Comparison of ENCODE assay signal across 9 cellular contexts in genomic region chr13:24124789-24125476, GRCh38. TPM values are rescaled to one million over a fixed set of nuclear protein-coding genes. Genes with fewer than 3 reads are reported as not detected.
DNase-seq lines count a peak whose midpoint lies in the region; ATAC-seq, FAIRE-seq and TF ChIP-seq lines count a peak whose summit lies in the region.
"Had no signal": no experiment of that assay in that cellular context is flagged by ENCODE, and none has a peak within 500 bp of the region (broad histone marks: within the 10 kb centered on the region; RNA-seq: fewer than 3 reads in every experiment).

No MANE protein-coding gene starts in this region.

- H3K27ac Mint-ChIP-seq in WTC11: peak overlapping the region; percentile 65; the same call in 1 of the 2 replicates

- no peak overlapping the region for H3K4me3 Mint-ChIP-seq in WTC11

- ATAC-seq in GM19455 (IDR thresholded peaks at IDR 0.05; ENCODE audit: unreplicated experiment): peak; percentile 78
- ATAC-seq in HG03064 (IDR thresholded peaks at IDR 0.05; ENCODE audit: low read depth, unreplicated experiment): peak; percentile 83
- ATAC-seq in WTC11: peak; percentile 83

- no peaks in the 10 kb centered on the region for H3K36me3 Mint-ChIP-seq in WTC11

- TF ChIP-seq POLR2A in GM12891 (IDR thresholded peaks at IDR 0.05; ENCODE audit: low read depth, low read length): no peak

- peak; percentile 92 for FAIRE-seq in GM12891 (lab: Jason Lieb, UNC)

- no peaks in the 10 kb centered on the region; the same call in 1 of the 2 replicates for H3K27me3 Mint-ChIP-seq in WTC11 (ENCODE audit: low read depth)

- TF ChIP-seq CTCF in WTC11 (IDR thresholded peaks at IDR 0.05): no peak

- CTCF ChIA-PET in WTC11 (lab: Charles Lee): interaction anchor here (1.4 kb wide), 1 partner anchor 104 kb away, joined by 3 read pairs; no protein-coding TSS in a partner anchor

- peaks cover 39% of the 10 kb centered on the region for H3K4me1 Mint-ChIP-seq in WTC11

- POLR2A ChIA-PET in WTC11 (lab: Charles Lee): no interaction called here

- peak; percentile 32 for DNase-seq in GM12891 (ENCODE audit: insufficient read length, low spot score)
- no peak for DNase-seq in WTC11 (ENCODE audit: low spot score)
- no peak for DNase-seq in NCI-H2171 treated with DMSO at 0.1 percent for 48 hours (lab: John Stamatoyannopoulos, UW)
- no peak for DNase-seq in NCI-H748 (lab: John Stamatoyannopoulos, UW; ENCODE audit: unreplicated experiment)
- no peak for DNase-seq in COR-L47 (lab: John Stamatoyannopoulos, UW)
- no peak for DNase-seq in HPDE6-E6E7 (ENCODE audit: extremely low spot score)
- DNase-seq: Caco-2 had no signal

- no peaks in the 10 kb centered on the region for H3K9me3 Mint-ChIP-seq in WTC11

TF ChIP-seq in GM12891, 5 proteins besides CTCF, POLR2A, EP300 and RAD21:
- TF ChIP-seq SPI1 (IDR thresholded peaks at IDR 0.05; ENCODE audit: low read depth, low read length): peak; percentile 98
- TF ChIP-seq TAF1 (IDR thresholded peaks at IDR 0.05; ENCODE audit: low read depth, low read length): no peak
- TF ChIP-seq POU2F2 (IDR thresholded peaks at IDR 0.05; ENCODE audit: low read depth, low read length): 0 out of 2 replicates have a peak, but pooled peaks have one; percentile 37
- TF ChIP-seq PAX5 (IDR thresholded peaks at IDR 0.05; ENCODE audit: insufficient read depth, low read length, severe bottlenecking): no peak
- TF ChIP-seq POLR2AphosphoS5 (IDR thresholded peaks at IDR 0.05; ENCODE audit: low read depth, low read length): no peak

TF ChIP-seq in WTC11, 78 proteins besides CTCF, POLR2A, EP300 and RAD21:
- TF ChIP-seq ZNF423 (CRISPR knock-in tag; IDR thresholded peaks at IDR 0.05) (peak; percentile 11; the same call in 1 of the 2 replicates), PREB (CRISPR knock-in tag; IDR thresholded peaks at IDR 0.05; ENCODE audit: borderline replicate concordance) (no peak), ZBTB21 (CRISPR knock-in tag; IDR thresholded peaks at IDR 0.05; ENCODE audit: borderline replicate concordance) (no peak), NFYB (CRISPR knock-in tag; conservative IDR thresholded peaks at IDR 0.05; ENCODE audit: low read depth) (no peak), FOXP4 (CRISPR knock-in tag; IDR thresholded peaks at IDR 0.05) (no peak), HMGXB4 (CRISPR knock-in tag; IDR thresholded peaks at IDR 0.05) (no peak), SMAD3 (CRISPR knock-in tag; IDR thresholded peaks at IDR 0.05; ENCODE audit: borderline replicate concordance) (no peak)

RNA-seq across cellular contexts. Expression of gene SPATA13, which starts 35.6 kb away (rescaled TPM):
- 5.2 TPM for polyA plus RNA-seq in GM12891 (2012; ENCODE audit: low read depth, missing spikeins)
- 22.1 to 29.0 TPM (median 23.1 TPM) in 3 replicates for total RNA-seq in WTC11 (2021)
